Comparison of ENCODE assay signal across 10 cellular contexts in genomic region chr1:156707486-156708244, GRCh38. TPM values are rescaled to one million over a fixed set of nuclear protein-coding genes. Genes with fewer than 3 reads are reported as not detected.
A peak's percentile ranks its signal among the peaks of the same experiment; 100 is the strongest.
DNase-seq lines count a peak whose midpoint lies in the region; ATAC-seq and TF ChIP-seq lines count a peak whose summit lies in the region.
"Had no signal": no experiment of that assay in that cellular context is flagged by ENCODE, and none has a peak within 500 bp of the region (broad histone marks: within the 10 kb centered on the region; RNA-seq: fewer than 3 reads in every experiment).

No MANE protein-coding gene starts in this region.

- H3F3A ChIP-seq in GM23248 (ENCODE audit: insufficient read depth), result peaks cover 37% of the 10 kb centered on the region

- DNase-seq in GM23248 (peak; percentile 88), osteoblast (ENCODE audit: insufficient read length, low spot score, missing footprints) (no peak), GM19240 (ENCODE audit: insufficient read length, low spot score) (no peak)
- no peak for DNase-seq in central memory CD8-positive, alpha-beta T cell (ENCODE audit: low spot score in 2 of 2)
- DNase-seq: foreskin keratinocyte, T-helper 17 cell had no signal

- no peak overlapping the region for H3K27ac Mint-ChIP-seq in central memory CD8-positive, alpha-beta T cell (ENCODE audit: low read depth)

- H4K20me1 ChIP-seq in GM23248 (ENCODE audit: insufficient read depth), result no peaks in the 10 kb centered on the region
- no peaks in the 10 kb centered on the region for H4K20me1 ChIP-seq in osteoblast (ENCODE audit: insufficient read depth, low read length)

- H3K9me3 ChIP-seq in GM23248 (ENCODE audit: low read depth) (no peaks in the 10 kb centered on the region), osteoblast (ENCODE audit: low read depth, low read length) (no peaks in the 10 kb centered on the region)

- H3K9ac ChIP-seq in GM23248, result peak overlapping the region; percentile 78

- H3K27ac ChIP-seq in GM23248, result peak overlapping the region; percentile 73
- H3K27ac ChIP-seq in osteoblast (ENCODE audit: low read depth, low read length), result no peak overlapping the region
- H3K27ac ChIP-seq: foreskin keratinocyte, HL-60 had no signal

- H3K4me2 ChIP-seq in GM23248 (ENCODE audit: unreplicated experiment) (peak overlapping the region; percentile 87), osteoblast (ENCODE audit: insufficient read depth, low read length) (peak overlapping the region; percentile 23)

- peaks cover 17% of the 10 kb centered on the region for H3K36me3 Mint-ChIP-seq in central memory CD8-positive, alpha-beta T cell (ENCODE audit: insufficient read depth)
- H3K36me3 Mint-ChIP-seq: activated naive CD4-positive, alpha-beta T cell treated with anti-CD3 and anti-CD28 coated beads, Interleukin-2, amount 50 U/mL, for 24 hours had no signal

- H3K4me1 ChIP-seq in GM23248 (ENCODE audit: insufficient read depth), result peaks cover 86% of the 10 kb centered on the region
- peaks cover 64% of the 10 kb centered on the region for H3K4me1 ChIP-seq in osteoblast (ENCODE audit: insufficient read depth, low read length)

- H2AFZ ChIP-seq in GM23248 (no peak overlapping the region), osteoblast (ENCODE audit: low read length) (no peak overlapping the region)

- in situ Hi-C loops in GM23248 (cut with MboI), result no loop called here

- no peak for ATAC-seq in central memory CD8-positive, alpha-beta T cell (replicated peaks; ENCODE audit: extremely low read depth, poor library complexity, severe bottlenecking)
- ATAC-seq in GM21619 (IDR thresholded peaks at IDR 0.05; ENCODE audit: unreplicated experiment) (no peak), HG03469 (IDR thresholded peaks at IDR 0.05; ENCODE audit: unreplicated experiment) (no peak)
- ATAC-seq: foreskin keratinocyte had no signal

- H3K4me3 Mint-ChIP-seq in central memory CD8-positive, alpha-beta T cell, result peak overlapping the region; percentile 92

- H3K4me3 ChIP-seq in GM23248 (peak overlapping the region; percentile 4; the same call in 1 of the 2 replicates), osteoblast (ENCODE audit: insufficient read depth, low read length) (no peak overlapping the region)

- H3K27me3 ChIP-seq in GM23248 (replicated peaks; ENCODE audit: insufficient read depth) (no peaks in the 10 kb centered on the region), osteoblast (ENCODE audit: insufficient read depth, low read length) (no peaks in the 10 kb centered on the region)

- H3K36me3 ChIP-seq in GM23248 (ENCODE audit: low read depth) (no peaks in the 10 kb centered on the region), osteoblast (ENCODE audit: insufficient read depth, low read length) (no peaks in the 10 kb centered on the region)

- H3K4me1 Mint-ChIP-seq in central memory CD8-positive, alpha-beta T cell, result peaks cover 28% of the 10 kb centered on the region

- peaks cover 18% of the 10 kb centered on the region for H3K27me3 Mint-ChIP-seq in central memory CD8-positive, alpha-beta T cell

- 2 to 5% methylated on average over 6 of the region's 6 CpGs for WGBS in GM23248 (ENCODE audit: low coverage in 1 of 2, low lambda C conversion rate in 2 of 2, missing lambda C conversion rate in 2 of 2), 2 experiments

- no peak for TF ChIP-seq CTCF in osteoblast (IDR thresholded peaks at IDR 0.05; ENCODE audit: extremely low read depth, low read depth, low read length)

- no peaks in the 10 kb centered on the region for H3K9me2 ChIP-seq in GM23248 (ENCODE audit: insufficient read depth)

- no peaks in the 10 kb centered on the region for H3K79me2 ChIP-seq in GM23248 (ENCODE audit: insufficient read depth)
- no peaks in the 10 kb centered on the region for H3K79me2 ChIP-seq in osteoblast (ENCODE audit: insufficient read depth, low read length)

- H3K9me3 Mint-ChIP-seq in central memory CD8-positive, alpha-beta T cell, result no peaks in the 10 kb centered on the region
- H3K9me3 Mint-ChIP-seq: activated naive CD4-positive, alpha-beta T cell treated with anti-CD3 and anti-CD28 coated beads, Interleukin-2, amount 50 U/mL, for 24 hours had no signal

RNA-seq across cellular contexts. Expression of gene CRABP2, which starts 2.3 kb away (rescaled TPM):
- 23.3 and 38.8 TPM in 2 replicates for total RNA-seq in GM23248 (2014; rRNA removed; shearing (Covaris generic))
- 64.1 and 68.6 TPM in 2 replicates for polyA plus RNA-seq in GM23248 (2016; fragmentation: Nextera tagmentation; extraction: Ambion mirVana)
- 9.1 and 16.6 TPM in 2 replicates for total RNA-seq in osteoblast

RNA-seq across cellular contexts. Expression of gene METTL25B, which starts 20.6 kb away (rescaled TPM):
- 4.5 and 5.6 TPM in 2 replicates for total RNA-seq in GM23248 (2014; rRNA removed; shearing (Covaris generic))
- polyA plus RNA-seq in GM23248 (2016; fragmentation: Nextera tagmentation; extraction: Ambion mirVana), result 7.4 and 10.1 TPM in 2 replicates
- 8.3 and 12.7 TPM in 2 replicates for total RNA-seq in osteoblast

RNA-seq across cellular contexts. Expression of gene ISG20L2, which starts 20.9 kb away (rescaled TPM):
- total RNA-seq in GM23248 (2014; rRNA removed; shearing (Covaris generic)), result 10.4 TPM in 2 replicates
- polyA plus RNA-seq in GM23248 (2016; fragmentation: Nextera tagmentation; extraction: Ambion mirVana), result 17.8 and 21.5 TPM in 2 replicates
- 16.8 and 21.0 TPM in 2 replicates for total RNA-seq in osteoblast

RNA-seq across cellular contexts. Expression of gene NES, which starts 30.5 kb away (rescaled TPM):
- total RNA-seq in GM23248 (2014; rRNA removed; shearing (Covaris generic)), result 15.0 and 23.0 TPM in 2 replicates
- polyA plus RNA-seq in GM23248 (2016; fragmentation: Nextera tagmentation; extraction: Ambion mirVana), result 2.2 TPM in 2 replicates
- 0.36 and 1.5 TPM in 2 replicates for total RNA-seq in osteoblast
- total RNA-seq: T-helper 17 cell had no signal

RNA-seq across cellular contexts. Expression of gene MRPL24, which starts 33.2 kb away (rescaled TPM):
- total RNA-seq in GM23248 (2014; rRNA removed; shearing (Covaris generic)), result 49.2 and 55.7 TPM in 2 replicates
- 91.4 and 93.7 TPM in 2 replicates for polyA plus RNA-seq in GM23248 (2016; fragmentation: Nextera tagmentation; extraction: Ambion mirVana)
- 16.2 and 17.7 TPM in 2 replicates for total RNA-seq in osteoblast
